28 cellular contexts compared by ENCODE assay signal in the genomic region with DNA sequence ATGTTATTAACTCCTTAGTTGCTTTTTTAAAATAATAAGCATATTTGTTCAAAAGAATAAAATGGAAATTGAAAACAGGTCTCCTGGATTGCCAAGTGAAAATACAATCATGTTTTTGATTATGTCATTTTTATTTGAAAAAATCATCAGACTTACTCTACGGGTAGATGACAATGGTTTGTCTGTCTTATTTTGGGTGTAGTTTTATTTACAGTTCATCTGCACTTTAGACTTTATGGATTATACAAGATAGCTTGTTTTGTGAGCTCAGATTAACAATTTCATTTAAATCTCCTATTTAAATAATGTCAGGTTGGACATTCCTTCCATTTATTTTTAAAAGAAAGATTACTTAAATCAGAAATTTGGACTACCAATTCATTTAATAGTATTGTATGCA.
"Had no signal": no experiment of that assay in that cellular context is flagged by ENCODE, and none has a peak within 500 bp of the region (broad histone marks: within the 10 kb centered on the region; RNA-seq: fewer than 3 reads in every experiment).

No MANE protein-coding gene starts in this region.

- H3K36me3 ChIP-seq: SJCRH30 had no signal

- FAIRE-seq: bronchial epithelial cell had no signal

- ATAC-seq: activated CD4-positive, alpha-beta T cell treated with anti-CD3 and anti-CD28 coated beads for 36 hours; activated CD4-positive, CD25-positive, alpha-beta regulatory T cell treated with anti-CD3 and anti-CD28 coated beads, Interleukin-2, amount 50 U/mL, for 24 hours; activated naive CD8-positive, alpha-beta T cell treated with anti-CD3 and anti-CD28 coated beads, Interleukin-2, amount 50 U/mL, for 24 hours; activated T-cell treated with anti-CD3 and anti-CD28 coated beads, Interleukin-2, amount 50 U/mL, for 4 hours; Panc1; WTC11 had no signal

- H3K9me3 ChIP-seq: SJCRH30 had no signal

- H3K4me3 ChIP-seq: SJCRH30, SK-N-MC had no signal

- H3K27ac ChIP-seq: SJCRH30, SK-N-MC had no signal

- H3K27me3 ChIP-seq: SJCRH30 had no signal

- DNase-seq: activated CD4-positive, alpha-beta memory T cell treated with anti-CD3 and anti-CD28 coated beads for 36 hours; activated CD4-positive, alpha-beta T cell treated with anti-CD3 and anti-CD28 coated beads for 36 hours; activated CD4-positive, alpha-beta T cell treated with anti-CD3 and anti-CD28 coated beads, Interleukin-2, amount 50 U/mL, for 1 hour; activated CD8-positive, alpha-beta memory T cell treated with anti-CD3 and anti-CD28 coated beads, Interleukin-2, amount 50 U/mL, for 4 hours; activated gamma-delta T cell treated with Interleukin-2 at 50 U/mL for 16 hours; activated naive CD4-positive, alpha-beta T cell treated with anti-CD3 and anti-CD28 coated beads for 36 hours; activated naive CD8-positive, alpha-beta T cell treated with anti-CD3 and anti-CD28 coated beads, Interleukin-2, amount 50 U/mL, for 24 hours; activated T-cell treated with anti-CD3 and anti-CD28 coated beads for 4 hours; activated T-cell treated with anti-CD3 and anti-CD28 coated beads, Interleukin-2, amount 50 U/mL, for 4 hours; anterior cingulate cortex; caudate nucleus; cerebellar nuclear complex; MM.1S; MV-4-11; NCI-H1092; NCI-H1436 treated with DMSO at 0.1 percent for 48 hours; NCI-H1694 treated with DMSO at 0.1 percent for 48 hours; NCI-H2029; NCI-H345; NCI-H524 treated with DMSO at 0.1 percent for 48 hours; SHP77; SJCRH30; T1000 had no signal
